Comparison of ENCODE assay signal across 11 cellular contexts in the genomic region with DNA sequence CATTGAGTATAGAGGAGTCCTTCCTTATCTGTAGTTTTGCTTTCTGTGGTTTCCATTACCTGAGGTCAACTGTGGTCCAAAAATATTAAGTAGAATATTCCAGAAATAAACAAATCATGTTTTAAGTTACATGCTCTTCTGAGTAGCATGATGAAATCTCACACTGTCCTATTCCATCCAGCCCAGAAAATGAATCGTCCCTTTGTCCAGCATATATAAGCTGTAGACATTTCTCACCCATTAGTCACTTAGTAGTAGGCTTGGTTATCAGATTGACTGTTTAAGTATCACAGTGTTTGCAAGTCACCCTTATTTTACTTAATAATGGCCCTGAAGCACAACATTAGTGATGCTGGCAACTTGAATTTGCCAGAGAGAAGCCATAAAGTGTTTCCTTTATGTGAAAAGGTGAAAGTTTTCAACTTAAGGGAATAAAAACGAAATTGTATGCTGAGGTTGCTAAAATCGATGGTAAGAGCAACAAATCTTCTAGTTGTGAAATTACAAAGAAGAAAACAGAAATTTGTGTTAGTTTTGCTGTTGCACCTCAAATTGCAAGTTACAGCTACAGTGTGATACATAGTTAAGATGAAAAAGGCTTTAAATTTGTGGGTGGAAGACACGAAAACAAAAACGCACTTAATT.
DNase-seq lines count a peak whose midpoint lies in the region; ATAC-seq and TF ChIP-seq lines count a peak whose summit lies in the region.
"Had no signal": no experiment of that assay in that cellular context is flagged by ENCODE, and none has a peak within 500 bp of the region (broad histone marks: within the 10 kb centered on the region; RNA-seq: fewer than 3 reads in every experiment).

No MANE protein-coding gene starts in this region.

- H2AFZ ChIP-seq in IMR-90 (replicated peaks; ENCODE audit: low read length, poor library complexity) = no peak overlapping the region

- no peak overlapping the region for H2BK15ac ChIP-seq in IMR-90 (ENCODE audit: low read depth, low read length)

- H3K23ac ChIP-seq in IMR-90 (ENCODE audit: low read depth, low read length) = no peak overlapping the region

- intact Hi-C loops in IMR-90 (cut with micrococcal nuclease) = loop anchor here (2.0 to 5.0 kb wide), 3 partner anchors 186 to 661 kb away; no protein-coding TSS in a partner anchor

- H4K5ac ChIP-seq in IMR-90 (ENCODE audit: low read depth, low read length) = no peak overlapping the region

- CTCF ChIA-PET in IMR-90 (lab: Yijun Ruan, JAX) = interaction anchor here (1.0 to 1.2 kb wide), 4 partner anchors 35 to 549 kb away, joined by 4 read pairs; no protein-coding TSS in a partner anchor

- peak; percentile 87 for ATAC-seq in IMR-90 (ENCODE audit: low read depth)
- no peak for ATAC-seq in esophagus mucosa
- ATAC-seq: activated CD8-positive, alpha-beta T cell treated with anti-CD3 and anti-CD28 coated beads for 36 hours had no signal

- dilution Hi-C loops in IMR-90 (cut with HindIII; ENCODE audit: low sequenced_read_pairs, unreplicated experiment) = no loop called here

- H3K79me1 ChIP-seq in IMR-90 (ENCODE audit: low read depth in 1 of 2, low read length in 2 of 2) = 0 out of 4 replicates have a peak, but pooled peaks cover 0 to 2% of the 10 kb centered on the region in 2 experiments

- H2BK5ac ChIP-seq in IMR-90 (ENCODE audit: low read depth, low read length, poor library complexity, severe bottlenecking) = peak overlapping the region; percentile 60

- DNase-seq in AG09309 (ENCODE audit: low read depth) = peak; percentile 56
- DNase-seq in IMR-90 = peak; percentile 94
- peak; percentile 69 for DNase-seq in astrocyte of the spinal cord (ENCODE audit: low read depth, low spot score)
- peak; percentile 93 for DNase-seq in iris pigment epithelial cell (ENCODE audit: low read depth)
- no peak for DNase-seq in GM13977 (ENCODE audit: low spot score)
- no peak for DNase-seq in midbrain (lab: John Stamatoyannopoulos, UW)
- DNase-seq in ecto neural progenitor cell (ENCODE audit: low spot score) = no peak
- DNase-seq: activated CD8-positive, alpha-beta T cell treated with anti-CD3 and anti-CD28 coated beads for 36 hours; activated naive CD4-positive, alpha-beta T cell treated with Interleukin-2 at 50 U/mL for 16 hours had no signal

- H2AK5ac ChIP-seq in IMR-90 (ENCODE audit: low read depth, low read length) = no peak overlapping the region

- no TSS peak for BruUV-seq in IMR-90 (replicated peaks; lab: Mats Ljungman, UMichigan)

- peak overlapping the region; percentile 13; the same call in 1 of the 2 replicates for H3K4ac ChIP-seq in IMR-90 (ENCODE audit: low read depth, low read length)

- no peak overlapping the region for H3K56ac ChIP-seq in IMR-90 (ENCODE audit: extremely low read depth, insufficient read depth, low read length)

- H3K14ac ChIP-seq in IMR-90 (replicated peaks; ENCODE audit: low read depth, low read length) = peak overlapping the region; percentile 46; the same call in 1 of the 2 replicates

- TF ChIP-seq POLR2A in IMR-90 (IDR thresholded peaks at IDR 0.05; ENCODE audit: low read depth, low read length) = no peak

- H3K4me2 ChIP-seq in IMR-90 (ENCODE audit: low read depth, low read length) = peak overlapping the region; percentile 26; the same call in 1 of the 2 replicates

- H3K4me3 ChIP-seq in AG09309 (ENCODE audit: control insufficient read depth, low read depth, low read length) (no peak overlapping the region), IMR-90 (ENCODE audit: insufficient read depth, low read depth, low read length) (no peak overlapping the region), astrocyte of the spinal cord (ENCODE audit: low read depth, low read length) (no peak overlapping the region)

- 0 out of 2 replicates have a peak, but pooled peaks cover 2% of the 10 kb centered on the region for H3K36me3 ChIP-seq in IMR-90 (ENCODE audit: control insufficient read depth, insufficient read depth, low read length)

- no peak overlapping the region for H3K9ac ChIP-seq in IMR-90 (ENCODE audit: low read depth, low read length)

- H4K8ac ChIP-seq in IMR-90 (ENCODE audit: low read depth in 2 of 2, low read length in 2 of 2) = peak overlapping the region in 1 of 2 experiments; percentile 7; a peak in 1 of 4 replicates

- no peak overlapping the region for H2BK120ac ChIP-seq in IMR-90 (ENCODE audit: low read depth, low read length)

- TF ChIP-seq CTCF in AG09309 (IDR thresholded peaks at IDR 0.05; ENCODE audit: control insufficient read depth, insufficient read depth, low read depth, low read length, missing control alignments) (no peak), IMR-90 (conservative IDR thresholded peaks at IDR 0.05; ENCODE audit: low read depth, low read length) (no peak), astrocyte of the spinal cord (IDR thresholded peaks at IDR 0.05; ENCODE audit: low read depth, low read length) (no peak), GM13977 (IDR thresholded peaks at IDR 0.05; ENCODE audit: extremely low read depth, insufficient read depth, missing control alignments) (no peak)

- no peaks in the 10 kb centered on the region; the same call in 1 of the 2 replicates for H3K9me1 ChIP-seq in IMR-90 (ENCODE audit: insufficient read depth, low read length)

- no peaks in the 10 kb centered on the region for H4K20me1 ChIP-seq in IMR-90 (ENCODE audit: insufficient read depth, low read length)

- H4K91ac ChIP-seq in IMR-90 (ENCODE audit: insufficient read depth, low read depth, low read length) = no peak overlapping the region

- WGBS in IMR-90 (ENCODE audit: extremely low coverage in 2 of 2, insufficient read length in 1 of 2), 2 experiments = 100% methylated on average over 1 of the region's 5 CpGs; no CpG with 5 or more reads in 1 of the 2 experiments

- H2AK9ac ChIP-seq in IMR-90 (replicated peaks; ENCODE audit: low read depth, low read length, poor library complexity) = no peak overlapping the region

- no peak for TF ChIP-seq RAD21 in IMR-90 (IDR thresholded peaks at IDR 0.05; ENCODE audit: low read length)

- no peak overlapping the region; the same call in 1 of the 2 replicates for H3K18ac ChIP-seq in IMR-90 (ENCODE audit: low read depth, low read length)

- H3K4me1 ChIP-seq in IMR-90 (ENCODE audit: control insufficient read depth, insufficient read depth, low read length) = no peaks in the 10 kb centered on the region

- no peaks in the 10 kb centered on the region for H3K27me3 ChIP-seq in IMR-90 (ENCODE audit: control insufficient read depth, insufficient read depth, low read length)

- H3K9me3 ChIP-seq in IMR-90 (ENCODE audit: control insufficient read depth, insufficient read depth, low read length) = no peaks in the 10 kb centered on the region

- peak overlapping the region; percentile 22; the same call in 1 of the 2 replicates for H2BK20ac ChIP-seq in IMR-90 (ENCODE audit: low read depth, low read length)

- H3K27ac ChIP-seq in IMR-90 (ENCODE audit: insufficient read depth, low read length) = no peak overlapping the region; the same call in 1 of the 2 replicates
- H3K27ac ChIP-seq: C4-2B had no signal

- in situ Hi-C loops in IMR-90 (cut with MboI; ENCODE audit: low sequenced_read_pairs) = loop anchor here (10.0 kb wide), 1 partner anchor 549 kb away; no protein-coding TSS in a partner anchor
- in situ Hi-C loops in astrocyte of the spinal cord (cut with HindIII; ENCODE audit: low sequenced_read_pairs) = no loop called here
- in situ Hi-C loops in GM13977 (cut with MboI; ENCODE audit: low pct_unique_long_range_greater_than_20kb, low sequenced_read_pairs, unreplicated experiment) = loop anchor here (25.0 kb wide), 2 partner anchors 176 to 551 kb away; no protein-coding TSS in a partner anchor

- POLR2A ChIA-PET in IMR-90 (lab: Charles Lee; ENCODE audit: unreplicated experiment) = no interaction called here

TF ChIP-seq in IMR-90, 13 proteins besides CTCF, POLR2A, EP300 and RAD21:
- peak; percentile 83 for TF ChIP-seq CEBPB (IDR thresholded peaks at IDR 0.05; ENCODE audit: low read depth, low read length)
- TF ChIP-seq, protein P1, sequence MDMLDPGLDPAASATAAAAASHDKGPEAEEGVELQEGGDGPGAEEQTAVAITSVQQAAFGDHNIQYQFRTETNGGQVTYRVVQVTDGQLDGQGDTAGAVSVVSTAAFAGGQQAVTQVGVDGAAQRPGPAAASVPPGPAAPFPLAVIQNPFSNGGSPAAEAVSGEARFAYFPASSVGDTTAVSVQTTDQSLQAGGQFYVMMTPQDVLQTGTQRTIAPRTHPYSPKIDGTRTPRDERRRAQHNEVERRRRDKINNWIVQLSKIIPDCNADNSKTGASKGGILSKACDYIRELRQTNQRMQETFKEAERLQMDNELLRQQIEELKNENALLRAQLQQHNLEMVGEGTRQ (IDR thresholded peaks at IDR 0.05; ENCODE audit: low read depth, low read length) = no peak
- TF ChIP-seq MAFK (IDR thresholded peaks at IDR 0.05; ENCODE audit: low read depth, low read length) = peak; percentile 73
- no peak for TF ChIP-seq MXI1 (IDR thresholded peaks at IDR 0.05; ENCODE audit: borderline replicate concordance, low read depth, low read length)
- no peak for TF ChIP-seq CHD1 (IDR thresholded peaks at IDR 0.05; ENCODE audit: low read depth, low read length)
- TF ChIP-seq RFX5 (IDR thresholded peaks at IDR 0.05; ENCODE audit: low read depth, low read length) = no peak
- no peak for TF ChIP-seq SMC3 (IDR thresholded peaks at IDR 0.05; ENCODE audit: low read depth, low read length)
- TF ChIP-seq FOS (IDR thresholded peaks at IDR 0.05; ENCODE audit: low read depth, low read length) = no peak
- no peak for TF ChIP-seq BHLHE40 (IDR thresholded peaks at IDR 0.05; ENCODE audit: low read depth, low read length)
- TF ChIP-seq, protein P2, sequence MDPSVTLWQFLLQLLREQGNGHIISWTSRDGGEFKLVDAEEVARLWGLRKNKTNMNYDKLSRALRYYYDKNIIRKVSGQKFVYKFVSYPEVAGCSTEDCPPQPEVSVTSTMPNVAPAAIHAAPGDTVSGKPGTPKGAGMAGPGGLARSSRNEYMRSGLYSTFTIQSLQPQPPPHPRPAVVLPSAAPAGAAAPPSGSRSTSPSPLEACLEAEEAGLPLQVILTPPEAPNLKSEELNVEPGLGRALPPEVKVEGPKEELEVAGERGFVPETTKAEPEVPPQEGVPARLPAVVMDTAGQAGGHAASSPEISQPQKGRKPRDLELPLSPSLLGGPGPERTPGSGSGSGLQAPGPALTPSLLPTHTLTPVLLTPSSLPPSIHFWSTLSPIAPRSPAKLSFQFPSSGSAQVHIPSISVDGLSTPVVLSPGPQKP (IDR thresholded peaks at IDR 0.05; ENCODE audit: borderline replicate concordance, low read depth, low read length) = no peak
- TF ChIP-seq NFE2L2 (IDR thresholded peaks at IDR 0.05; ENCODE audit: low read depth, low read length) = peak; percentile 33; the same call in 1 of the 2 replicates
- no peak for TF ChIP-seq MAZ (IDR thresholded peaks at IDR 0.05; ENCODE audit: borderline replicate concordance, low read depth, low read length)

Comparison
In these comparisons a context has a peak if more than half of its experiments do, and no peak if none do; other contexts are left out.
1. DNase-seq: peak in AG09309 (single experiment), IMR-90 (single experiment), astrocyte of the spinal cord (single experiment) and iris pigment epithelial cell (single experiment); none in GM13977 (single experiment), midbrain (single experiment) and ecto neural progenitor cell (single experiment).